Comparison of ENCODE assay signal across 3 cellular contexts in the genomic region with DNA sequence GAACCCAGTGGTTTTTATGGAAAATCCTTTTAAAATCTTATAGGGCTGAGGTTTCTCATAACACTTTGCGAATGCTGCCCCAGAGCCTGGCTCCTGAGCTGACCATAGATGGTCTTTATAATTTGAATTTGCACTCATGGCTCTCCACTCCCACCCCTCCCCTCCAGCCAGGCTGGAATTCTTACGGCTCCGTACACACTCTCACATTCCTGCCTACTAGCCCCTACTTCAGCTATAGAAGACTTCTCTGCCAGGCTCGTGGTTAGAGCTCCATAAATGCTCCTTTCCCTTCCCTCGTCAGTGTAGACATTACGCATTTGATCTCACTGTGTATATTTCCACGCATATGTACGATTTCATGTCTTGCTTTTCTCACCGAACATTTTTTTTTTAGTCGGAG.
TF ChIP-seq lines count a peak whose summit lies in the region.

No MANE protein-coding gene starts in this region.

TF ChIP-seq in HEK293, 187 proteins besides CTCF, POLR2A, EP300 and RAD21:
- TF ChIP-seq ZNF600 (tag by site-specific recombination; IDR thresholded peaks at IDR 0.05) (0 out of 2 replicates have a peak, but pooled peaks have one; percentile 23), ZFHX2 (tag by site-specific recombination; conservative IDR thresholded peaks at IDR 0.05) (no peak)
- TF ChIP-seq, protein P1, sequence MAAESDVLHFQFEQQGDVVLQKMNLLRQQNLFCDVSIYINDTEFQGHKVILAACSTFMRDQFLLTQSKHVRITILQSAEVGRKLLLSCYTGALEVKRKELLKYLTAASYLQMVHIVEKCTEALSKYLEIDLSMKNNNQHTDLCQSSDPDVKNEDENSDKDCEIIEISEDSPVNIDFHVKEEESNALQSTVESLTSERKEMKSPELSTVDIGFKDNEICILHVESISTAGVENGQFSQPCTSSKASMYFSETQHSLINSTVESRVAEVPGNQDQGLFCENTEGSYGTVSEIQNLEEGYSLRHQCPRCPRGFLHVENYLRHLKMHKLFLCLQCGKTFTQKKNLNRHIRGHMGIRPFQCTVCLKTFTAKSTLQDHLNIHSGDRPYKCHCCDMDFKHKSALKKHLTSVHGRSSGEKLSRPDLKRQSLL (tag by site-specific recombination; IDR thresholded peaks at IDR 0.05): peak; percentile 13; the same call in 1 of the 2 replicates

TF ChIP-seq in K562, 482 proteins besides CTCF, POLR2A, EP300 and RAD21:
- TF ChIP-seq, protein P2, sequence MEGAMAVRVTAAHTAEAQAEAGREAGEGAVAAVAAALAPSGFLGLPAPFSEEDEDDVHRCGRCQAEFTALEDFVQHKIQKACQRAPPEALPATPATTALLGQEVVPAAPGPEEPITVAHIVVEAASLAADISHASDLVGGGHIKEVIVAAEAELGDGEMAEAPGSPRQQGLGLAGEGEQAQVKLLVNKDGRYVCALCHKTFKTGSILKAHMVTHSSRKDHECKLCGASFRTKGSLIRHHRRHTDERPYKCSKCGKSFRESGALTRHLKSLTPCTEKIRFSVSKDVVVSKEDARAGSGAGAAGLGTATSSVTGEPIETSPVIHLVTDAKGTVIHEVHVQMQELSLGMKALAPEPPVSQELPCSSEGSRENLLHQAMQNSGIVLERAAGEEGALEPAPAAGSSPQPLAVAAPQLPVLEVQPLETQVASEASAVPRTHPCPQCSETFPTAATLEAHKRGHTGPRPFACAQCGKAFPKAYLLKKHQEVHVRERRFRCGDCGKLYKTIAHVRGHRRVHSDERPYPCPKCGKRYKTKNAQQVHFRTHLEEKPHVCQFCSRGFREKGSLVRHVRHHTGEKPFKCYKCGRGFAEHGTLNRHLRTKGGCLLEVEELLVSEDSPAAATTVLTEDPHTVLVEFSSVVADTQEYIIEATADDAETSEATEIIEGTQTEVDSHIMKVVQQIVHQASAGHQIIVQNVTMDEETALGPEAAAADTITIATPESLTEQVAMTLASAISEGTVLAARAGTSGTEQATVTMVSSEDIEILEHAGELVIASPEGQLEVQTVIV (CRISPR knock-in tag; IDR thresholded peaks at IDR 0.05; ENCODE audit: borderline replicate concordance): no peak
- no peak for TF ChIP-seq NR2F6 (CRISPR knock-in tag; IDR thresholded peaks at IDR 0.05)
- 0 out of 4 replicates have a peak, but pooled peaks of 1 of the 2 experiments have one; percentile 29 for TF ChIP-seq SRF (CRISPR knock-in tag; IDR thresholded peaks at IDR 0.05)
- TF ChIP-seq ZNF695 (CRISPR knock-in tag; IDR thresholded peaks at IDR 0.05): no peak
- no peak for TF ChIP-seq ZBTB7A (IDR thresholded peaks at IDR 0.05; ENCODE audit: borderline replicate concordance, control insufficient read depth, low read depth, low read length)
- no peak for TF ChIP-seq ZNF436 (CRISPR knock-in tag; IDR thresholded peaks at IDR 0.05)
- TF ChIP-seq, protein P3, sequence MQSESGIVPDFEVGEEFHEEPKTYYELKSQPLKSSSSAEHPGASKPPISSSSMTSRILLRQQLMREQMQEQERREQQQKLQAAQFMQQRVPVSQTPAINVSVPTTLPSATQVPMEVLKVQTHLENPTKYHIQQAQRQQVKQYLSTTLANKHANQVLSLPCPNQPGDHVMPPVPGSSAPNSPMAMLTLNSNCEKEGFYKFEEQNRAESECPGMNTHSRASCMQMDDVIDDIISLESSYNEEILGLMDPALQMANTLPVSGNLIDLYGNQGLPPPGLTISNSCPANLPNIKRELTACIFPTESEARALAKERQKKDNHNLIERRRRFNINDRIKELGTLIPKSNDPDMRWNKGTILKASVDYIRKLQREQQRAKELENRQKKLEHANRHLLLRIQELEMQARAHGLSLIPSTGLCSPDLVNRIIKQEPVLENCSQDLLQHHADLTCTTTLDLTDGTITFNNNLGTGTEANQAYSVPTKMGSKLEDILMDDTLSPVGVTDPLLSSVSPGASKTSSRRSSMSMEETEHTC (IDR thresholded peaks at IDR 0.05): no peak
- TF ChIP-seq, protein P4, sequence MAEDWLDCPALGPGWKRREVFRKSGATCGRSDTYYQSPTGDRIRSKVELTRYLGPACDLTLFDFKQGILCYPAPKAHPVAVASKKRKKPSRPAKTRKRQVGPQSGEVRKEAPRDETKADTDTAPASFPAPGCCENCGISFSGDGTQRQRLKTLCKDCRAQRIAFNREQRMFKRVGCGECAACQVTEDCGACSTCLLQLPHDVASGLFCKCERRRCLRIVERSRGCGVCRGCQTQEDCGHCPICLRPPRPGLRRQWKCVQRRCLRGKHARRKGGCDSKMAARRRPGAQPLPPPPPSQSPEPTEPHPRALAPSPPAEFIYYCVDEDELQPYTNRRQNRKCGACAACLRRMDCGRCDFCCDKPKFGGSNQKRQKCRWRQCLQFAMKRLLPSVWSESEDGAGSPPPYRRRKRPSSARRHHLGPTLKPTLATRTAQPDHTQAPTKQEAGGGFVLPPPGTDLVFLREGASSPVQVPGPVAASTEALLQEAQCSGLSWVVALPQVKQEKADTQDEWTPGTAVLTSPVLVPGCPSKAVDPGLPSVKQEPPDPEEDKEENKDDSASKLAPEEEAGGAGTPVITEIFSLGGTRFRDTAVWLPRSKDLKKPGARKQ (CRISPR knock-in tag; IDR thresholded peaks at IDR 0.05): peak; percentile 88; the same call in 1 of the 2 replicates
- no peak for TF ChIP-seq NFXL1 (CRISPR knock-in tag; IDR thresholded peaks at IDR 0.05)
- no peak for TF ChIP-seq KDM1A (IDR thresholded peaks at IDR 0.05)
- TF ChIP-seq, protein P5, sequence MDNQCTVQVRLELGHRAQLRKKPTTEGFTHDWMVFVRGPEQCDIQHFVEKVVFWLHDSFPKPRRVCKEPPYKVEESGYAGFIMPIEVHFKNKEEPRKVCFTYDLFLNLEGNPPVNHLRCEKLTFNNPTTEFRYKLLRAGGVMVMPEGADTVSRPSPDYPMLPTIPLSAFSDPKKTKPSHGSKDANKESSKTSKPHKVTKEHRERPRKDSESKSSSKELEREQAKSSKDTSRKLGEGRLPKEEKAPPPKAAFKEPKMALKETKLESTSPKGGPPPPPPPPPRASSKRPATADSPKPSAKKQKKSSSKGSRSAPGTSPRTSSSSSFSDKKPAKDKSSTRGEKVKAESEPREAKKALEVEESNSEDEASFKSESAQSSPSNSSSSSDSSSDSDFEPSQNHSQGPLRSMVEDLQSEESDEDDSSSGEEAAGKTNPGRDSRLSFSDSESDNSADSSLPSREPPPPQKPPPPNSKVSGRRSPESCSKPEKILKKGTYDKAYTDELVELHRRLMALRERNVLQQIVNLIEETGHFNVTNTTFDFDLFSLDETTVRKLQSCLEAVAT (IDR thresholded peaks at IDR 0.05): peak in 1 of 2 experiments; percentile 49; a peak in 1 of 4 replicates
- no peak for TF ChIP-seq PURB (CRISPR knock-in tag; IDR thresholded peaks at IDR 0.05; ENCODE audit: low read depth)
- no peak for TF ChIP-seq ZNF785 (CRISPR knock-in tag; IDR thresholded peaks at IDR 0.05)
- TF ChIP-seq SRSF9 (IDR thresholded peaks at IDR 0.05; ENCODE audit: borderline replicate concordance, low read depth, low read length): no peak
- TF ChIP-seq, protein P6, sequence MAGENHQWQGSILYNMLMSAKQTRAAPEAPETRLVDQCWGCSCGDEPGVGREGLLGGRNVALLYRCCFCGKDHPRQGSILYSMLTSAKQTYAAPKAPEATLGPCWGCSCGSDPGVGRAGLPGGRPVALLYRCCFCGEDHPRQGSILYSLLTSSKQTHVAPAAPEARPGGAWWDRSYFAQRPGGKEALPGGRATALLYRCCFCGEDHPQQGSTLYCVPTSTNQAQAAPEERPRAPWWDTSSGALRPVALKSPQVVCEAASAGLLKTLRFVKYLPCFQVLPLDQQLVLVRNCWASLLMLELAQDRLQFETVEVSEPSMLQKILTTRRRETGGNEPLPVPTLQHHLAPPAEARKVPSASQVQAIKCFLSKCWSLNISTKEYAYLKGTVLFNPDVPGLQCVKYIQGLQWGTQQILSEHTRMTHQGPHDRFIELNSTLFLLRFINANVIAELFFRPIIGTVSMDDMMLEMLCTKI (IDR thresholded peaks at IDR 0.05; ENCODE audit: partially characterized antibody): no peak

TF ChIP-seq in HEK293T, 16 proteins besides CTCF, POLR2A, EP300 and RAD21:
- TF ChIP-seq ZNF384 (IDR thresholded peaks at IDR 0.05): no peak
- TF ChIP-seq SUZ12 (IDR thresholded peaks at IDR 0.05): no peak
- TF ChIP-seq TARDBP (IDR thresholded peaks at IDR 0.05): no peak
- no peak for TF ChIP-seq NFRKB (IDR thresholded peaks at IDR 0.05)
- TF ChIP-seq BHLHE40 (IDR thresholded peaks at IDR 0.05; ENCODE audit: borderline replicate concordance): no peak
- no peak for TF ChIP-seq ARNT (IDR thresholded peaks at IDR 0.05)
- no peak for TF ChIP-seq FOXM1 (IDR thresholded peaks at IDR 0.05; ENCODE audit: borderline replicate concordance)
- TF ChIP-seq SP1 (IDR thresholded peaks at IDR 0.05): no peak
- TF ChIP-seq ELF4 (IDR thresholded peaks at IDR 0.05): no peak
- TF ChIP-seq L3MBTL2 (conservative IDR thresholded peaks at IDR 0.05): no peak
- TF ChIP-seq FOXK2 (IDR thresholded peaks at IDR 0.05): no peak
- no peak for TF ChIP-seq LEF1 (IDR thresholded peaks at IDR 0.05; ENCODE audit: borderline replicate concordance)
